ENCODE assay signal across 21 cellular contexts in genomic region chr14:90830931-90831701, GRCh38.
"Had no signal": no experiment of that assay in that cellular context is flagged by ENCODE, and none has a peak within 500 bp of the region (broad histone marks: within the 10 kb centered on the region; RNA-seq: fewer than 3 reads in every experiment).

No MANE protein-coding gene starts in this region.

- H3K27ac ChIP-seq: foreskin keratinocyte, left lung, lower lobe of right lung, neural progenitor cell, parathyroid adenoma, psoas muscle, right lobe of liver, testis, tibial nerve had no signal

- H3K27ac Mint-ChIP-seq: memory B cell; stimulated activated naive B cell treated with anti-CD40 and anti-IgM and Interleukin-4, amounts not matched to agents 10 μg/mL and 1 μg/mL and 100 μg/mL, for 72 hours; stimulated activated naive CD8-positive, alpha-beta T cell treated with anti-CD3 and anti-CD28 coated beads, Interleukin-15, amount 100 ng/mL, for 72 hours had no signal

- H3K4me3 Mint-ChIP-seq: effector memory CD8-positive, alpha-beta T cell; memory B cell; natural killer cell treated with Interleukin-12 subunit alpha and Interleukin-12 subunit beta and Interleukin-15 and Interleukin-18, amount 100 ng/mL, for 72 hours; neural progenitor cell; stimulated activated naive B cell treated with anti-CD40 and anti-IgM and Interleukin-4, amounts not matched to agents 10 μg/mL and 1 μg/mL and 100 μg/mL, for 72 hours; stimulated activated naive CD8-positive, alpha-beta T cell treated with anti-CD3 and anti-CD28 coated beads, Interleukin-15, amount 100 ng/mL, for 72 hours had no signal

- H3K4me1 ChIP-seq: foreskin keratinocyte, neural progenitor cell, parathyroid adenoma, psoas muscle had no signal

- H3K36me3 Mint-ChIP-seq: memory B cell; natural killer cell treated with Interleukin-12 subunit alpha and Interleukin-12 subunit beta and Interleukin-15 and Interleukin-18, amount 100 ng/mL, for 72 hours; neural progenitor cell; stimulated activated naive B cell treated with anti-CD40 and anti-IgM and Interleukin-4, amounts not matched to agents 10 μg/mL and 1 μg/mL and 100 μg/mL, for 72 hours had no signal

- H3K4me3 ChIP-seq: left lung, lower lobe of right lung, neural progenitor cell, psoas muscle, right lobe of liver, testis, tibial nerve had no signal

- H3K27me3 ChIP-seq: foreskin keratinocyte, left lung, right lobe of liver, testis, tibial nerve had no signal

- DNase-seq: cortex of kidney; effector memory CD8-positive, alpha-beta T cell; erythroblast; foreskin keratinocyte; left lung; lower lobe of right lung; midbrain; occipital lobe; retina; right lobe of liver; stimulated activated CD4-positive, alpha-beta T cell treated with anti-CD3 and anti-CD28 coated beads, Interleukin-2, amount 100 ng/mL, for 24 hours; stimulated activated CD4-positive, alpha-beta T cell treated with anti-CD3 and anti-CD28 coated beads, Interleukin-4, amount 100 ng/mL, for 4 hours; stimulated activated naive B cell treated with anti-CD40 and anti-IgM and Interleukin-4, amounts not matched to agents 10 μg/mL and 1 μg/mL and 100 μg/mL, for 72 hours; stimulated activated naive CD8-positive, alpha-beta T cell treated with anti-CD3 and anti-CD28 coated beads, Interleukin-15, amount 100 ng/mL, for 72 hours; testis had no signal

- H3K36me3 ChIP-seq: left lung, lower lobe of right lung, neural progenitor cell, right lobe of liver, tibial nerve had no signal

- H3K9me3 Mint-ChIP-seq: effector memory CD8-positive, alpha-beta T cell; stimulated activated naive CD8-positive, alpha-beta T cell treated with anti-CD3 and anti-CD28 coated beads, Interleukin-15, amount 100 ng/mL, for 72 hours had no signal

- H3K9me3 ChIP-seq: left lung, lower lobe of right lung, psoas muscle, right lobe of liver, testis, tibial nerve had no signal
